In genomic region chr12:109998904-109999648, GRCh38 we compare ENCODE assay signal across 8 cellular contexts. TPM values are rescaled to one million over a fixed set of nuclear protein-coding genes. Genes with fewer than 3 reads are reported as not detected.
DNase-seq lines count a peak whose midpoint lies in the region; ATAC-seq, FAIRE-seq and TF ChIP-seq lines count a peak whose summit lies in the region.

ANKRD13A (plus strand) TSS chr12:109999430; CDS start chr12:109999689, 259 bp downstream.

- H3K27me3 ChIP-seq in MM.1S (replicated peaks; ENCODE audit: insufficient read depth, low read length) = no peaks in the 10 kb centered on the region

- H3K4me1 Mint-ChIP-seq in nephron = peaks cover 52% of the 10 kb centered on the region

- H3F3A ChIP-seq in MM.1S (ENCODE audit: insufficient read depth, low read length) = peaks cover 16% of the 10 kb centered on the region; the same call in 1 of the 2 replicates

- peak within 1 kb of the TSS; percentile 69 for H2AFZ ChIP-seq in MM.1S (ENCODE audit: low read length)

- H3K4me3 ChIP-seq in MM.1S (ENCODE audit: low read length) (peak within 1 kb of the TSS; percentile 83), fibroblast of the aortic adventitia (ENCODE audit: low read depth, low read length) (peak within 1 kb of the TSS; percentile 92)

- peak; percentile 97 for TF ChIP-seq POLR2A in H54 (IDR thresholded peaks at IDR 0.05; ENCODE audit: low read depth, low read length)

- H3K9me2 ChIP-seq in MM.1S (replicated peaks; ENCODE audit: insufficient read depth, low read length) = no peaks in the 10 kb centered on the region

- FAIRE-seq in H54 (lab: Jason Lieb, UNC) = peak; percentile 23

- peak within 1 kb of the TSS; percentile 85 for H3K9ac ChIP-seq in MM.1S (ENCODE audit: low read length)

- H3K36me3 Mint-ChIP-seq in nephron (ENCODE audit: low read depth) = no peaks in the 10 kb centered on the region

- no peaks in the 10 kb centered on the region for H3K4me1 ChIP-seq in MM.1S (ENCODE audit: low read length)

- no peak for TF ChIP-seq CTCF in MM.1S (IDR thresholded peaks at IDR 0.05; ENCODE audit: low read length)
- no peak for TF ChIP-seq CTCF in fibroblast of the aortic adventitia (IDR thresholded peaks at IDR 0.05; ENCODE audit: insufficient read depth, low read length)
- TF ChIP-seq CTCF in nephron (IDR thresholded peaks at IDR 0.05; ENCODE audit: unreplicated experiment in 3 of 3) = no peak

- DNase-seq in DMS53 treated with DMSO at 0.1 percent for 48 hours (lab: John Stamatoyannopoulos, UW; ENCODE audit: unreplicated experiment) (peak; percentile 94), H54 (ENCODE audit: insufficient read length, low spot score) (peak; percentile 83), MM.1S (peak; percentile 84), SHP77 treated with DMSO at 0.1 percent for 48 hours (lab: John Stamatoyannopoulos, UW) (peak; percentile 74), fibroblast of the aortic adventitia (ENCODE audit: low read depth) (peak; percentile 98)
- peak; percentile 95 for DNase-seq in activated effector memory CD4-positive, alpha-beta T cell treated with anti-CD3 and anti-CD28 coated beads, Interleukin-2, amount 50 U/mL, for 16 hours
- DNase-seq in stimulated activated naive CD8-positive, alpha-beta T cell treated with anti-CD3 and anti-CD28 coated beads, Interleukin-15, Interleukin-2, amounts not matched to agents 100 U/mL and 50 U/mL, for 24 hours = peak; percentile 84

- no peaks in the 10 kb centered on the region for H3K9me3 Mint-ChIP-seq in nephron

- no peaks in the 10 kb centered on the region for H3K9me3 ChIP-seq in MM.1S (replicated peaks; ENCODE audit: insufficient read depth, low read length)

- H3K27me3 Mint-ChIP-seq in nephron (ENCODE audit: low read depth) = no peaks in the 10 kb centered on the region

- H3K4me2 ChIP-seq in MM.1S (ENCODE audit: low read depth, low read length) = peak within 1 kb of the TSS; percentile 59

- peak within 1 kb of the TSS; percentile 54; the same call in 1 of the 2 replicates for H3K27ac ChIP-seq in MM.1S (ENCODE audit: low read length)

- peak; percentile 66 for ATAC-seq in stimulated activated naive CD8-positive, alpha-beta T cell treated with anti-CD3 and anti-CD28 coated beads, Interleukin-15, Interleukin-2, amounts not matched to agents 100 U/mL and 50 U/mL, for 24 hours

- peak within 1 kb of the TSS; percentile 98 to 100 (median 99) for H3K27ac Mint-ChIP-seq in nephron

- H3K4me3 Mint-ChIP-seq in nephron = peak within 1 kb of the TSS; percentile 99 to 100 (median 99)

- no peaks in the 10 kb centered on the region for H3K36me3 ChIP-seq in MM.1S (replicated peaks; ENCODE audit: insufficient read depth, low read length)

- H4K20me1 ChIP-seq in MM.1S (ENCODE audit: insufficient read depth, low read length) = no peaks in the 10 kb centered on the region

- H3K79me2 ChIP-seq in MM.1S (ENCODE audit: low read length) = peaks cover 49% of the 10 kb centered on the region

RNA-seq across cellular contexts. Expression of gene ANKRD13A, which starts in this region (rescaled TPM):
- 66.6 and 91.5 TPM in 2 replicates for total RNA-seq in fibroblast of the aortic adventitia (ENCODE audit: low replicate concordance)

Comparison
In these comparisons a context has a peak if more than half of its experiments do, and no peak if none do; other contexts are left out.
1. Peak in every context shown above with its lines: DNase-seq, ATAC-seq, H3K4me3 ChIP-seq and H3K27ac ChIP-seq.